ENCODE assay signal across 9 cellular contexts in the genomic region with DNA sequence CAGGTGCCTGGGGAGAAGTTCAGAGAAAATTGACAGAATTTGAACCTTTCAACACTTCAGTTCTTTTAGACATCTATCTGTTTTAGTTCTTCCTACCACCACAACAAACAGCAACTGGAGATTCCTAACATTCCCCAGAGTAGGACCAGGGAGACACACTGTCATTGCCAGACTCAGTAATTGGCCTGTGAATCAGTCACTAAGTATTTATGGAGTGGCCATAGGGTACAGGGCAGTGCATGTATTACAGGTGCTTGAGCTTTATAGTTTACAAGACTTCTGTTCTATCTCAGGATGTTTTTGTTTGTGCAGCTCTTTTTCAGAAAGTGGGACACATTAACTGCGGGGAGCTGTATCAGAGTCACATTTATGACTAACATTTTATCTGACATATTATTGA. TPM values are rescaled to one million over a fixed set of nuclear protein-coding genes. Genes with fewer than 3 reads are reported as not detected.
DNase-seq lines count a peak whose midpoint lies in the region; ATAC-seq and TF ChIP-seq lines count a peak whose summit lies in the region.
"Had no signal": no experiment of that assay in that cellular context is flagged by ENCODE, and none has a peak within 500 bp of the region (broad histone marks: within the 10 kb centered on the region; RNA-seq: fewer than 3 reads in every experiment).

No MANE protein-coding gene starts in this region.

- H3K27ac Mint-ChIP-seq in activated T-helper 1 cell treated with anti-CD3 and anti-CD28 coated beads, Interleukin-12 subunit alpha, Interleukin-12 subunit beta, Interleukin-2, Interleukin-4 antibody, amounts not matched to agents 30 ng/mL and 10 ng/mL and 1 ng/mL, durations not matched to agents 14 hours and 24 hours and 36 hours: peak overlapping the region; percentile 96

- no peaks in the 10 kb centered on the region for H3K27me3 ChIP-seq in left lung
- H3K27me3 ChIP-seq: foreskin keratinocyte had no signal

- H3K36me3 ChIP-seq in left lung: no peaks in the 10 kb centered on the region

- intact Hi-C loops in activated T-helper 1 cell treated with anti-CD3 and anti-CD28 coated beads, Interleukin-12 subunit alpha, Interleukin-12 subunit beta, Interleukin-2, Interleukin-4 antibody, amounts not matched to agents 30 ng/mL and 10 ng/mL and 1 ng/mL, durations not matched to agents 14 hours and 24 hours and 36 hours (cut with micrococcal nuclease): loop anchor here (1.0 to 2.0 kb wide), 3 partner anchors 43 to 75 kb away; no protein-coding TSS in a partner anchor
- intact Hi-C loops in left lung (cut with DNase I): loop anchor here in 1 of 2 donors (10.0 kb wide), 1 partner anchor 101 kb away; no protein-coding TSS in a partner anchor

- DNase-seq in A172 (ENCODE audit: low spot score) (peak; percentile 73), HEK293T (ENCODE audit: extremely low spot score) (peak; percentile 27), left lung (no peak), D341Med (ENCODE audit: low spot score) (no peak), GM19238 (ENCODE audit: insufficient read length, low spot score) (no peak)
- no peak for DNase-seq in activated T-helper 1 cell treated with anti-CD3 and anti-CD28 coated beads, Interleukin-12 subunit alpha, Interleukin-12 subunit beta, Interleukin-2, Interleukin-4 antibody, amounts not matched to agents 30 ng/mL and 10 ng/mL and 1 ng/mL, durations not matched to agents 14 hours and 24 hours and 36 hours (ENCODE audit: low spot score)

- peak overlapping the region in 1 of 2 donors; percentile 93 for H3K27ac ChIP-seq in left lung
- H3K27ac ChIP-seq: foreskin keratinocyte had no signal

- H3K9me3 Mint-ChIP-seq in activated T-helper 1 cell treated with anti-CD3 and anti-CD28 coated beads, Interleukin-12 subunit alpha, Interleukin-12 subunit beta, Interleukin-2, Interleukin-4 antibody, amounts not matched to agents 30 ng/mL and 10 ng/mL and 1 ng/mL, durations not matched to agents 14 hours and 24 hours and 36 hours: no peaks in the 10 kb centered on the region

- peak overlapping the region; percentile 93 for H3K4me3 Mint-ChIP-seq in activated T-helper 1 cell treated with anti-CD3 and anti-CD28 coated beads, Interleukin-12 subunit alpha, Interleukin-12 subunit beta, Interleukin-2, Interleukin-4 antibody, amounts not matched to agents 30 ng/mL and 10 ng/mL and 1 ng/mL, durations not matched to agents 14 hours and 24 hours and 36 hours

- H3K27me3 Mint-ChIP-seq in activated T-helper 1 cell treated with anti-CD3 and anti-CD28 coated beads, Interleukin-12 subunit alpha, Interleukin-12 subunit beta, Interleukin-2, Interleukin-4 antibody, amounts not matched to agents 30 ng/mL and 10 ng/mL and 1 ng/mL, durations not matched to agents 14 hours and 24 hours and 36 hours (ENCODE audit: insufficient read depth): no peaks in the 10 kb centered on the region

- H3K4me1 Mint-ChIP-seq in activated T-helper 1 cell treated with anti-CD3 and anti-CD28 coated beads, Interleukin-12 subunit alpha, Interleukin-12 subunit beta, Interleukin-2, Interleukin-4 antibody, amounts not matched to agents 30 ng/mL and 10 ng/mL and 1 ng/mL, durations not matched to agents 14 hours and 24 hours and 36 hours (ENCODE audit: low read depth): peaks cover 62% of the 10 kb centered on the region

- ATAC-seq in left lung (peak; percentile 12), GM21515 (IDR thresholded peaks at IDR 0.05; ENCODE audit: unreplicated experiment) (no peak), GM21381 (IDR thresholded peaks at IDR 0.05; ENCODE audit: unreplicated experiment) (no peak)
- ATAC-seq: foreskin keratinocyte had no signal

- POLR2A ChIA-PET in HEK293T (lab: Yijun Ruan, JAX): interaction anchor here (0.8 to 3.4 kb wide), 6 partner anchors 13 to 221 kb away, joined by 3 to 23 read pairs (median 4); a partner anchor contains a TSS

- H3K4me1 ChIP-seq in left lung: peaks cover 11 to 46% of the 10 kb centered on the region in 2 donors

- no peak for TF ChIP-seq CTCF in left lung (IDR thresholded peaks at IDR 0.05)

- H3K4me3 ChIP-seq in left lung: peak overlapping the region in 1 of 2 donors; percentile 94

- peaks cover 28% of the 10 kb centered on the region for H3K36me3 Mint-ChIP-seq in activated T-helper 1 cell treated with anti-CD3 and anti-CD28 coated beads, Interleukin-12 subunit alpha, Interleukin-12 subunit beta, Interleukin-2, Interleukin-4 antibody, amounts not matched to agents 30 ng/mL and 10 ng/mL and 1 ng/mL, durations not matched to agents 14 hours and 24 hours and 36 hours (ENCODE audit: low read depth)

- CTCF ChIA-PET in HEK293T (lab: Yijun Ruan, JAX): interaction anchor here (1.6 kb wide), 1 partner anchor 105 kb away, joined by 4 read pairs; no protein-coding TSS in a partner anchor

- no peaks in the 10 kb centered on the region for H3K9me3 ChIP-seq in left lung

TF ChIP-seq in HEK293T, 16 proteins besides CTCF, POLR2A, EP300 and RAD21:
- TF ChIP-seq, protein P1, sequence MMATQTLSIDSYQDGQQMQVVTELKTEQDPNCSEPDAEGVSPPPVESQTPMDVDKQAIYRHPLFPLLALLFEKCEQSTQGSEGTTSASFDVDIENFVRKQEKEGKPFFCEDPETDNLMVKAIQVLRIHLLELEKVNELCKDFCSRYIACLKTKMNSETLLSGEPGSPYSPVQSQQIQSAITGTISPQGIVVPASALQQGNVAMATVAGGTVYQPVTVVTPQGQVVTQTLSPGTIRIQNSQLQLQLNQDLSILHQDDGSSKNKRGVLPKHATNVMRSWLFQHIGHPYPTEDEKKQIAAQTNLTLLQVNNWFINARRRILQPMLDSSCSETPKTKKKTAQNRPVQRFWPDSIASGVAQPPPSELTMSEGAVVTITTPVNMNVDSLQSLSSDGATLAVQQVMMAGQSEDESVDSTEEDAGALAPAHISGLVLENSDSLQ (IDR thresholded peaks at IDR 0.05): peak; percentile 53; the same call in 1 of the 2 replicates
- TF ChIP-seq TARDBP (IDR thresholded peaks at IDR 0.05): no peak

RNA-seq across cellular contexts. Expression of a gene that starts 1.7 kb away (rescaled TPM):
- total RNA-seq in A172 (2014; rRNA removed; shearing (Covaris generic)): 8.0 and 8.3 TPM in 2 replicates
- 11.2 and 11.8 TPM in 2 replicates for total RNA-seq in activated T-helper 1 cell treated with anti-CD3 and anti-CD28 coated beads, Interleukin-12 subunit alpha, Interleukin-12 subunit beta, Interleukin-2, Interleukin-4 antibody, amounts not matched to agents 30 ng/mL and 10 ng/mL and 1 ng/mL, durations not matched to agents 14 hours and 24 hours and 36 hours
- total RNA-seq in left lung: 10 to 100 TPM in 1 of 2 donors, 1 to 10 TPM in 1; 8.9 to 13.9 TPM

Comparison
In these comparisons a context has a peak if more than half of its experiments do, and no peak if none do; other contexts are left out.
1. DNase-seq: peak in A172 (single experiment) and HEK293T (single experiment); none in activated T-helper 1 cell treated with anti-CD3 and anti-CD28 coated beads, Interleukin-12 subunit alpha, Interleukin-12 subunit beta, Interleukin-2, Interleukin-4 antibody, amounts not matched to agents 30 ng/mL and 10 ng/mL and 1 ng/mL, durations not matched to agents 14 hours and 24 hours and 36 hours (single experiment), left lung (0 of 2), D341Med (single experiment) and GM19238 (single experiment).